ENCODE assay signal across 17 cellular contexts in the genomic region with DNA sequence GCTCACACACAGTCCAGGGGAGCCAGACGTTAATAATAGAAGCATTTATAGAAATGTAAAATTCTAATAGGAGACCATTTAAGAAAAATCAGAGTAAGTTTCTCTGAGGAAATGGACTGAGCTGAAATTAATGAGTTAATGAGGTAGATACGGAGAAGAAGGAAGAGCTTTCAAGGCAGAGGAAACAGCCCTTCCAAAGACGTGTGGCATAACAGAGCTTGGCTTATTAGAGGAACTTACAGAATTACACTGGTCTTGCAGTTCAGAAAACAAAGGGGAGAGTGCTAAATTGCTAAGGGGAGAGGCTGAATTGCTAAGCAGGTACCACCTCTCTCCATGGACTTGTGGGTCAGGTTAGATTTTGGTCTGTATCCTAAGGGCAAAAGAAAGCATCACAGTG. TPM values are rescaled to one million over a fixed set of nuclear protein-coding genes. Genes with fewer than 3 reads are reported as not detected.
DNase-seq lines count a peak whose midpoint lies in the region; ATAC-seq and TF ChIP-seq lines count a peak whose summit lies in the region.
"Had no signal": no experiment of that assay in that cellular context is flagged by ENCODE, and none has a peak within 500 bp of the region (broad histone marks: within the 10 kb centered on the region; RNA-seq: fewer than 3 reads in every experiment).

No MANE protein-coding gene starts in this region.

- H3K27me3 Mint-ChIP-seq in GM23338 (ENCODE audit: insufficient read depth, low read depth, poor library complexity) (peaks cover 9% of the 10 kb centered on the region), nephron progenitor cell (ENCODE audit: low read depth, poor library complexity) (no peaks in the 10 kb centered on the region)

- no peak overlapping the region for H3K4me3 Mint-ChIP-seq in GM23338
- no peak overlapping the region for H3K4me3 Mint-ChIP-seq in nephron progenitor cell
- H3K4me3 Mint-ChIP-seq: CD14-positive monocyte had no signal

- H3K27me3 ChIP-seq in GM23338 (ENCODE audit: insufficient read depth): no peaks in the 10 kb centered on the region
- no peaks in the 10 kb centered on the region for H3K27me3 ChIP-seq in heart left ventricle

- H3K27ac Mint-ChIP-seq in GM23338 (peak overlapping the region; percentile 16; the same call in 1 of the 2 replicates), nephron progenitor cell (peak overlapping the region; percentile 16)

- no peaks in the 10 kb centered on the region for H3K79me2 ChIP-seq in GM23338 (replicated peaks; ENCODE audit: insufficient read depth)

- H3K4me1 ChIP-seq in GM23338 (ENCODE audit: insufficient read depth): peaks cover 14% of the 10 kb centered on the region
- H3K4me1 ChIP-seq in heart left ventricle: no peaks in the 10 kb centered on the region

- H3K4me1 Mint-ChIP-seq in GM23338: peaks cover 19% of the 10 kb centered on the region
- no peaks in the 10 kb centered on the region for H3K4me1 Mint-ChIP-seq in nephron progenitor cell

- no peaks in the 10 kb centered on the region for H3K36me3 ChIP-seq in GM23338 (ENCODE audit: insufficient read depth)
- no peaks in the 10 kb centered on the region for H3K36me3 ChIP-seq in heart left ventricle

- no peaks in the 10 kb centered on the region for H3K9me2 ChIP-seq in GM23338 (ENCODE audit: insufficient read depth)

- intact Hi-C loops in heart left ventricle (cut with DNase I): no loop called here

- H3K4me2 ChIP-seq in GM23338: no peak overlapping the region
- H3K4me2 ChIP-seq: PC-9 had no signal

- H3K4me3 ChIP-seq in GM23338 (no peak overlapping the region), heart left ventricle (no peak overlapping the region)
- H3K4me3 ChIP-seq: GM12878, PC-9 had no signal

- no peaks in the 10 kb centered on the region for H4K20me1 ChIP-seq in GM23338 (replicated peaks; ENCODE audit: insufficient read depth)

- TF ChIP-seq POLR2A in heart left ventricle (IDR thresholded peaks at IDR 0.05): no peak

- H3K9me3 Mint-ChIP-seq in GM23338: peaks cover 6% of the 10 kb centered on the region
- H3K9me3 Mint-ChIP-seq in nephron progenitor cell: peaks cover 8% of the 10 kb centered on the region

- H3K9me3 ChIP-seq in heart left ventricle: peaks cover 0 to 2% (median 0%) of the 10 kb centered on the region in 12 donors

- ATAC-seq in GM23338: no peak
- ATAC-seq in heart left ventricle: no peak
- ATAC-seq: GM12878, HepG2 had no signal

- H3K36me3 Mint-ChIP-seq in GM23338 (ENCODE audit: low read depth) (peaks cover 25% of the 10 kb centered on the region), nephron progenitor cell (ENCODE audit: low read depth) (peaks cover 22% of the 10 kb centered on the region)

- no peak for TF ChIP-seq CTCF in GM23338 (conservative IDR thresholded peaks at IDR 0.05; ENCODE audit: low read depth in 2 of 2)
- TF ChIP-seq CTCF in nephron progenitor cell (IDR thresholded peaks at IDR 0.05): no peak
- no peak for TF ChIP-seq CTCF in heart left ventricle (IDR thresholded peaks at IDR 0.05)

- H2AFZ ChIP-seq in GM23338: no peak overlapping the region
- H2AFZ ChIP-seq: PC-9 had no signal

- H3K27ac ChIP-seq in GM23338 (ENCODE audit: low read depth) (no peak overlapping the region), heart left ventricle (no peak overlapping the region)
- H3K27ac ChIP-seq: PC-9 had no signal

- no peaks in the 10 kb centered on the region for H3F3A ChIP-seq in GM23338 (replicated peaks; ENCODE audit: low read depth)

- no peak for DNase-seq in GM23338 (ENCODE audit: low spot score)
- peak; percentile 77 to 84 for DNase-seq in Kasumi-1 (lab: John Stamatoyannopoulos, UW)
- DNase-seq in SKM-1 (lab: John Stamatoyannopoulos, UW; ENCODE audit: unreplicated experiment): peak; percentile 27
- DNase-seq in nephron progenitor cell: no peak
- DNase-seq in heart left ventricle: no peak
- DNase-seq in activated T-cell treated with anti-CD3 and anti-CD28 coated beads, Interleukin-2, amount 50 U/mL, for 48 hours: no peak
- no peak for DNase-seq in NCI-H748 (lab: John Stamatoyannopoulos, UW; ENCODE audit: unreplicated experiment)
- DNase-seq: COR-L47, GOT3, NCI-H1694 treated with DMSO at 0.1 percent for 48 hours, NCI-H510A, NCI-H774, PC-9 had no signal

- WGBS in heart left ventricle, 4 donors: 46 to 57% (median 51%) methylated on average over 3 of the region's 3 CpGs

TF ChIP-seq in GM23338, 12 proteins besides CTCF, POLR2A, EP300 and RAD21:
- TF ChIP-seq ZNF331 (CRISPR knock-in tag; IDR thresholded peaks at IDR 0.05; ENCODE audit: low read depth) (no peak), POLR2AphosphoS5 (IDR thresholded peaks at IDR 0.05; ENCODE audit: low read depth) (no peak), STAT1 (IDR thresholded peaks at IDR 0.05; ENCODE audit: unreplicated experiment) (no peak), EZH2phosphoT487 (IDR thresholded peaks at IDR 0.05; ENCODE audit: unreplicated experiment) (no peak), NANOG (IDR thresholded peaks at IDR 0.05; ENCODE audit: borderline replicate concordance) (no peak)
- TF ChIP-seq, protein P1, sequence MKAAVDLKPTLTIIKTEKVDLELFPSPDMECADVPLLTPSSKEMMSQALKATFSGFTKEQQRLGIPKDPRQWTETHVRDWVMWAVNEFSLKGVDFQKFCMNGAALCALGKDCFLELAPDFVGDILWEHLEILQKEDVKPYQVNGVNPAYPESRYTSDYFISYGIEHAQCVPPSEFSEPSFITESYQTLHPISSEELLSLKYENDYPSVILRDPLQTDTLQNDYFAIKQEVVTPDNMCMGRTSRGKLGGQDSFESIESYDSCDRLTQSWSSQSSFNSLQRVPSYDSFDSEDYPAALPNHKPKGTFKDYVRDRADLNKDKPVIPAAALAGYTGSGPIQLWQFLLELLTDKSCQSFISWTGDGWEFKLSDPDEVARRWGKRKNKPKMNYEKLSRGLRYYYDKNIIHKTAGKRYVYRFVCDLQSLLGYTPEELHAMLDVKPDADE (IDR thresholded peaks at IDR 0.05): no peak
- TF ChIP-seq, protein P2, sequence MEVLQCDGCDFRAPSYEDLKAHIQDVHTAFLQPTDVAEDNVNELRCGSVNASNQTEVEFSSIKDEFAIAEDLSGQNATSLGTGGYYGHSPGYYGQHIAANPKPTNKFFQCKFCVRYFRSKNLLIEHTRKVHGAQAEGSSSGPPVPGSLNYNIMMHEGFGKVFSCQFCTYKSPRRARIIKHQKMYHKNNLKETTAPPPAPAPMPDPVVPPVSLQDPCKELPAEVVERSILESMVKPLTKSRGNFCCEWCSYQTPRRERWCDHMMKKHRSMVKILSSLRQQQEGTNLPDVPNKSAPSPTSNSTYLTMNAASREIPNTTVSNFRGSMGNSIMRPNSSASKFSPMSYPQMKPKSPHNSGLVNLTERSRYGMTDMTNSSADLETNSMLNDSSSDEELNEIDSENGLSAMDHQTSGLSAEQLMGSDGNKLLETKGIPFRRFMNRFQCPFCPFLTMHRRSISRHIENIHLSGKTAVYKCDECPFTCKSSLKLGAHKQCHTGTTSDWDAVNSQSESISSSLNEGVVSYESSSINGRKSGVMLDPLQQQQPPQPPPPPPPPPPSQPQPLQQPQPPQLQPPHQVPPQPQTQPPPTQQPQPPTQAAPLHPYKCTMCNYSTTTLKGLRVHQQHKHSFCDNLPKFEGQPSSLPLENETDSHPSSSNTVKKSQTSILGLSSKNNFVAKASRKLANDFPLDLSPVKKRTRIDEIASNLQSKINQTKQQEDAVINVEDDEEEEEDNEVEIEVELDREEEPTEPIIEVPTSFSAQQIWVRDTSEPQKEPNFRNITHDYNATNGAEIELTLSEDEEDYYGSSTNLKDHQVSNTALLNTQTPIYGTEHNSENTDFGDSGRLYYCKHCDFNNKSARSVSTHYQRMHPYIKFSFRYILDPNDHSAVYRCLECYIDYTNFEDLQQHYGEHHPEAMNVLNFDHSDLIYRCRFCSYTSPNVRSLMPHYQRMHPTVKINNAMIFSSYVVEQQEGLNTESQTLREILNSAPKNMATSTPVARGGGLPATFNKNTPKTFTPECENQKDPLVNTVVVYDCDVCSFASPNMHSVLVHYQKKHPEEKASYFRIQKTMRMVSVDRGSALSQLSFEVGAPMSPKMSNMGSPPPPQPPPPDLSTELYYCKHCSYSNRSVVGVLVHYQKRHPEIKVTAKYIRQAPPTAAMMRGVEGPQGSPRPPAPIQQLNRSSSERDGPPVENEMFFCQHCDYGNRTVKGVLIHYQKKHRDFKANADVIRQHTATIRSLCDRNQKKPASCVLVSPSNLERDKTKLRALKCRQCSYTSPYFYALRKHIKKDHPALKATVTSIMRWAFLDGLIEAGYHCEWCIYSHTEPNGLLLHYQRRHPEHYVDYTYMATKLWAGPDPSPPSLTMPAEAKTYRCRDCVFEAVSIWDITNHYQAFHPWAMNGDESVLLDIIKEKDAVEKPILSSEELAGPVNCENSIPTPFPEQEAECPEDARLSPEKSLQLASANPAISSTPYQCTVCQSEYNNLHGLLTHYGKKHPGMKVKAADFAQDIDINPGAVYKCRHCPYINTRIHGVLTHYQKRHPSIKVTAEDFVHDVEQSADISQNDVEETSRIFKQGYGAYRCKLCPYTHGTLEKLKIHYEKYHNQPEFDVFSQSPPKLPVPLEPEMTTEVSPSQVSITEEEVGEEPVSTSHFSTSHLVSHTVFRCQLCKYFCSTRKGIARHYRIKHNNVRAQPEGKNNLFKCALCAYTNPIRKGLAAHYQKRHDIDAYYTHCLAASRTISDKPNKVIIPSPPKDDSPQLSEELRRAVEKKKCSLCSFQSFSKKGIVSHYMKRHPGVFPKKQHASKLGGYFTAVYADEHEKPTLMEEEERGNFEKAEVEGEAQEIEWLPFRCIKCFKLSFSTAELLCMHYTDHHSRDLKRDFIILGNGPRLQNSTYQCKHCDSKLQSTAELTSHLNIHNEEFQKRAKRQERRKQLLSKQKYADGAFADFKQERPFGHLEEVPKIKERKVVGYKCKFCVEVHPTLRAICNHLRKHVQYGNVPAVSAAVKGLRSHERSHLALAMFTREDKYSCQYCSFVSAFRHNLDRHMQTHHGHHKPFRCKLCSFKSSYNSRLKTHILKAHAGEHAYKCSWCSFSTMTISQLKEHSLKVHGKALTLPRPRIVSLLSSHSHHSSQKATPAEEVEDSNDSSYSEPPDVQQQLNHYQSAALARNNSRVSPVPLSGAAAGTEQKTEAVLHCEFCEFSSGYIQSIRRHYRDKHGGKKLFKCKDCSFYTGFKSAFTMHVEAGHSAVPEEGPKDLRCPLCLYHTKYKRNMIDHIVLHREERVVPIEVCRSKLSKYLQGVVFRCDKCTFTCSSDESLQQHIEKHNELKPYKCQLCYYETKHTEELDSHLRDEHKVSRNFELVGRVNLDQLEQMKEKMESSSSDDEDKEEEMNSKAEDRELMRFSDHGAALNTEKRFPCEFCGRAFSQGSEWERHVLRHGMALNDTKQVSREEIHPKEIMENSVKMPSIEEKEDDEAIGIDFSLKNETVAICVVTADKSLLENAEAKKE (CRISPR knock-in tag; IDR thresholded peaks at IDR 0.05): no peak

RNA-seq across cellular contexts. Expression of a gene that starts 8.2 kb away (rescaled TPM):
- total RNA-seq in GM23338 (2014; rRNA removed; shearing (Covaris generic)): 20.8 and 26.4 TPM in 2 replicates
- polyA plus RNA-seq in GM23338 (2016; fragmentation: Nextera tagmentation; extraction: Ambion mirVana) (12.7 and 16.4 TPM in 2 replicates), heart left ventricle (10 to 100 TPM in 1 of 2 donors, 1 to 10 TPM in 1; 6.2 to 16.1 TPM)
- 10 to 100 TPM; 24.3 to 42.4 (median 28.3) TPM for total RNA-seq in heart left ventricle

RNA-seq across cellular contexts. Expression of a gene that starts 54.4 kb away (rescaled TPM):
- total RNA-seq in GM23338 (2014; rRNA removed; shearing (Covaris generic)): 8.8 and 18.3 TPM in 2 replicates
- 8.1 and 12.2 TPM in 2 replicates for polyA plus RNA-seq in GM23338 (2016; fragmentation: Nextera tagmentation; extraction: Ambion mirVana)
- under 1 TPM in 7 of 9 donors, not detected in 2; 0.30 to 0.91 (median 0.40) TPM for total RNA-seq in heart left ventricle
- under 1 TPM; 0.14 to 0.27 TPM for polyA plus RNA-seq in heart left ventricle
- total RNA-seq: HepG2, MCF 10A had no signal
- polyA plus RNA-seq: HepG2 had no signal

Comparison
In these comparisons a context has a peak if more than half of its experiments do, and no peak if none do; other contexts are left out.
1. DNase-seq: peak in Kasumi-1 (2 of 2) and SKM-1 (single experiment); none in GM23338 (single experiment), nephron progenitor cell (single experiment), heart left ventricle (0 of 5), activated T-cell treated with anti-CD3 and anti-CD28 coated beads, Interleukin-2, amount 50 U/mL, for 48 hours (0 of 2) and NCI-H748 (single experiment).